ENCODE assay signal across 15 cellular contexts in genomic region chr1:201190624-201191051, GRCh38. TPM values are rescaled to one million over a fixed set of nuclear protein-coding genes. Genes with fewer than 3 reads are reported as not detected.
DNase-seq lines count a peak whose midpoint lies in the region; ATAC-seq and TF ChIP-seq lines count a peak whose summit lies in the region.
"Had no signal": no experiment of that assay in that cellular context is flagged by ENCODE, and none has a peak within 500 bp of the region (broad histone marks: within the 10 kb centered on the region; RNA-seq: fewer than 3 reads in every experiment).

Gene IGFN1 (plus strand): TSS chr1:201190824. CDS start chr1:201193294, 2,470 bp downstream.

- H3K9me2 ChIP-seq in HCT116 (ENCODE audit: insufficient read depth), result no peaks in the 10 kb centered on the region

- intact Hi-C loops in HCT116 (cut with micrococcal nuclease) (no loop called here), prostate gland (cut with DNase I) (no loop called here), sigmoid colon (cut with DNase I) (no loop called here)

- H3K79me2 ChIP-seq in HCT116 (ENCODE audit: insufficient read depth, low read length) (no peaks in the 10 kb centered on the region), mesendoderm (ENCODE audit: control insufficient read depth, insufficient read depth, low read length) (no peaks in the 10 kb centered on the region)

- no peaks in the 10 kb centered on the region for H3K79me1 ChIP-seq in mesendoderm (ENCODE audit: low read length)

- H2AK5ac ChIP-seq in mesendoderm (ENCODE audit: low read length), result no peak within 1 kb of the TSS

- POLR2A ChIA-PET in HCT116 (lab: Charles Lee), result interaction anchor here (0.6 kb wide), 1 partner anchor 36 kb away, joined by 3 read pairs; the partner anchor contains the start of gene TMEM9

- H3K4ac ChIP-seq in mesendoderm (ENCODE audit: low read depth, low read length), result no peak within 1 kb of the TSS

- no peak for TF ChIP-seq CTCF in HCT116 (IDR thresholded peaks at IDR 0.05 in 2 of 3, conservative IDR thresholded peaks at IDR 0.05 in 1 of 3; ENCODE audit: borderline replicate concordance in 1 of 3, insufficient read depth in 1 of 3, low read depth in 2 of 3, low read length in 2 of 3)
- TF ChIP-seq CTCF in prostate gland (IDR thresholded peaks at IDR 0.05), result no peak
- TF ChIP-seq CTCF in sigmoid colon (IDR thresholded peaks at IDR 0.05), result no peak

- TF ChIP-seq POLR2A in HCT116 (IDR thresholded peaks at IDR 0.05; ENCODE audit: borderline replicate concordance, extremely low read depth, insufficient read depth, insufficient read length) (no peak), prostate gland (IDR thresholded peaks at IDR 0.05) (no peak), sigmoid colon (IDR thresholded peaks at IDR 0.05) (no peak)

- BruUV-seq in HCT116 (replicated peaks; lab: Mats Ljungman, UMichigan), result no TSS peak

- no peaks in the 10 kb centered on the region for H3K9me3 ChIP-seq in HCT116 (ENCODE audit: control insufficient read depth in 1 of 2, insufficient read depth in 1 of 2, low read depth in 1 of 2, low read length in 2 of 2)
- H3K9me3 ChIP-seq in prostate gland, result no peaks in the 10 kb centered on the region
- no peaks in the 10 kb centered on the region for H3K9me3 ChIP-seq in sigmoid colon
- H3K9me3 ChIP-seq: stomach had no signal

- H3K4me2 ChIP-seq in HCT116 (ENCODE audit: low read length) (peak within 1 kb of the TSS; percentile 40; the same call in 1 of the 2 replicates), mesendoderm (ENCODE audit: low read length) (no peak within 1 kb of the TSS)

- ATAC-seq in HCT116 (peak; percentile 44; the same call in 1 of the 2 replicates), GM18519 (IDR thresholded peaks at IDR 0.05; ENCODE audit: low FRiP score, unreplicated experiment) (no peak)
- ATAC-seq: natural killer cell treated with Interleukin-12 subunit alpha and Interleukin-12 subunit beta and Interleukin-15 and Interleukin-18, amount 100 ng/mL, for 72 hours had no signal

- H3K36me3 ChIP-seq in HCT116 (ENCODE audit: control insufficient read depth in 1 of 2, insufficient read depth in 2 of 2, low read length in 2 of 2), result no peaks in the 10 kb centered on the region
- H3K36me3 ChIP-seq in mesendoderm (ENCODE audit: control insufficient read depth, insufficient read depth, low read length), result no peaks in the 10 kb centered on the region
- no peaks in the 10 kb centered on the region for H3K36me3 ChIP-seq in prostate gland
- H3K36me3 ChIP-seq in sigmoid colon, result no peaks in the 10 kb centered on the region
- H3K36me3 ChIP-seq: stomach had no signal

- H4K5ac ChIP-seq in mesendoderm (ENCODE audit: low read length), result no peak within 1 kb of the TSS

- no peak within 1 kb of the TSS for H3K9ac ChIP-seq in HCT116 (ENCODE audit: low read length)
- no peak within 1 kb of the TSS for H3K9ac ChIP-seq in mesendoderm (ENCODE audit: low read length)

- H3K56ac ChIP-seq in mesendoderm (ENCODE audit: low read length), result no peak within 1 kb of the TSS

- H4K20me1 ChIP-seq in HCT116 (ENCODE audit: insufficient read depth), result no peaks in the 10 kb centered on the region

- no peak within 1 kb of the TSS for H2AFZ ChIP-seq in HCT116 (ENCODE audit: low read depth, low read length, poor library complexity, severe bottlenecking)

- H2BK5ac ChIP-seq in mesendoderm (ENCODE audit: low read length), result no peak within 1 kb of the TSS

- peaks cover 0 to 15% of the 10 kb centered on the region in 2 experiments; a peak in 2 of 4 replicates for H3K4me1 ChIP-seq in HCT116 (ENCODE audit: control insufficient read depth in 1 of 2, insufficient read depth in 2 of 2, low read length in 2 of 2)
- H3K4me1 ChIP-seq in mesendoderm (ENCODE audit: control insufficient read depth, low read depth, low read length), result no peaks in the 10 kb centered on the region
- no peaks in the 10 kb centered on the region for H3K4me1 ChIP-seq in prostate gland (replicated peaks)
- H3K4me1 ChIP-seq in sigmoid colon, result no peaks in the 10 kb centered on the region
- H3K4me1 ChIP-seq: stomach had no signal

- no peak for TF ChIP-seq RAD21 in HCT116 (IDR thresholded peaks at IDR 0.05; ENCODE audit: low read depth)

- CTCF ChIA-PET in HCT116 (lab: Charles Lee), result no interaction called here

- H3K23ac ChIP-seq in mesendoderm (ENCODE audit: low read length), result no peak within 1 kb of the TSS

- H4K8ac ChIP-seq in mesendoderm (ENCODE audit: low read depth, low read length), result no peak within 1 kb of the TSS

- no peak within 1 kb of the TSS for H2BK120ac ChIP-seq in mesendoderm (ENCODE audit: low read depth, low read length)

- in situ Hi-C loops in ACHN (cut with HindIII; ENCODE audit: low pct_ligation_motif_present, low pct_unique_long_range_greater_than_20kb, low sequenced_read_pairs), result no loop called here

- H3K27me3 ChIP-seq in HCT116 (ENCODE audit: insufficient read depth, low read length) (peaks cover 6% of the 10 kb centered on the region; the same call in 1 of the 2 replicates), mesendoderm (ENCODE audit: insufficient read depth, low read length, poor library complexity) (no peaks in the 10 kb centered on the region), prostate gland (replicated peaks; ENCODE audit: insufficient read depth) (no peaks in the 10 kb centered on the region), sigmoid colon (peaks cover 0 to 4% (median 0%) of the 10 kb centered on the region in 3 donors)

- TF ChIP-seq EP300 in sigmoid colon (IDR thresholded peaks at IDR 0.05), result no peak

- RAD21 ChIA-PET in HCT116 (lab: Charles Lee; ENCODE audit: low non-redundant PET in 1 of 2, low total read pairs in 2 of 2, uncharacterized antibody in 2 of 2, unreplicated experiment in 2 of 2), result no interaction called here

- H3K18ac ChIP-seq in mesendoderm (ENCODE audit: low read length), result no peak within 1 kb of the TSS

- DNase-seq in ACHN (peak; percentile 92), HCT116 (ENCODE audit: low read depth, low spot score) (no peak), SK-N-DZ (ENCODE audit: low spot score) (peak; percentile 50), mesendoderm (peak; percentile 58), prostate gland (ENCODE audit: low spot score) (no peak), sigmoid colon (no peak), hippocampal formation (lab: John Stamatoyannopoulos, UW) (no peak)
- DNase-seq: activated CD4-positive, alpha-beta T cell treated with anti-CD3 and anti-CD28 coated beads for 1 hour; activated gamma-delta T cell; CD4-positive, CD25-positive, alpha-beta regulatory T cell; stimulated activated CD4-positive, alpha-beta T cell treated with anti-CD3 and anti-CD28 coated beads, Interleukin-2, amount 100 ng/mL, for 24 hours; stomach had no signal

- WGBS in mesendoderm (ENCODE audit: extremely low coverage, insufficient coverage, low lambda C conversion rate), result no CpG with 5 or more reads among the region's 9 CpGs
- WGBS in prostate gland, result 53% methylated on average over 9 of the region's 9 CpGs
- 30 to 58% methylated on average over 9 of the region's 9 CpGs for WGBS in sigmoid colon, 2 donors

- H3K4me3 ChIP-seq in HCT116 (replicated peaks in 1 of 2; ENCODE audit: low read depth in 1 of 2, low read length in 2 of 2) (no peak within 1 kb of the TSS), mesendoderm (ENCODE audit: low read length) (no peak within 1 kb of the TSS), prostate gland (no peak within 1 kb of the TSS), sigmoid colon (no peak within 1 kb of the TSS)
- H3K4me3 ChIP-seq: stomach had no signal

- no peak within 1 kb of the TSS for H3K27ac ChIP-seq in HCT116 (ENCODE audit: low read depth, low read length)
- H3K27ac ChIP-seq in mesendoderm (ENCODE audit: low read depth, low read length), result no peak within 1 kb of the TSS
- no peak within 1 kb of the TSS for H3K27ac ChIP-seq in prostate gland
- no peak within 1 kb of the TSS for H3K27ac ChIP-seq in sigmoid colon
- H3K27ac ChIP-seq: RWPE1, stomach had no signal

- H2BK15ac ChIP-seq in mesendoderm (replicated peaks; ENCODE audit: low read depth), result no peak within 1 kb of the TSS

TF ChIP-seq in HCT116, 20 proteins besides CTCF, POLR2A, EP300 and RAD21 (continues in another document):
- TF ChIP-seq ZNF274 (IDR thresholded peaks at IDR 0.05; ENCODE audit: low read depth, low read length), result no peak
- TF ChIP-seq EZH2 (IDR thresholded peaks at IDR 0.05), result no peak
- no peak for TF ChIP-seq SIN3A (IDR thresholded peaks at IDR 0.05; ENCODE audit: low read depth)
- TF ChIP-seq EGR1 (IDR thresholded peaks at IDR 0.05; ENCODE audit: low read depth), result no peak
- no peak for TF ChIP-seq ZBTB33 (IDR thresholded peaks at IDR 0.05; ENCODE audit: extremely low read depth, insufficient replicate concordance, low read length)
- TF ChIP-seq ELF1 (IDR thresholded peaks at IDR 0.05; ENCODE audit: borderline replicate concordance, low read depth), result no peak
- no peak for TF ChIP-seq POLR2AphosphoS5 (IDR thresholded peaks at IDR 0.05; ENCODE audit: low read depth, low read length)
- no peak for TF ChIP-seq FOSL1 (IDR thresholded peaks at IDR 0.05; ENCODE audit: low read depth)
- TF ChIP-seq EZH2phosphoT487 (IDR thresholded peaks at IDR 0.05; ENCODE audit: borderline replicate concordance), result no peak
- TF ChIP-seq, protein P1, sequence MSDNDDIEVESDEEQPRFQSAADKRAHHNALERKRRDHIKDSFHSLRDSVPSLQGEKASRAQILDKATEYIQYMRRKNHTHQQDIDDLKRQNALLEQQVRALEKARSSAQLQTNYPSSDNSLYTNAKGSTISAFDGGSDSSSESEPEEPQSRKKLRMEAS (IDR thresholded peaks at IDR 0.05), result no peak
- TF ChIP-seq SRF (IDR thresholded peaks at IDR 0.05; ENCODE audit: low read depth), result no peak

RNA-seq across cellular contexts. Expression of gene IGFN1, which starts in this region (rescaled TPM):
- not detected for total RNA-seq in HCT116 (2021; ENCODE audit: unreplicated experiment)
- 0.12 and 0.14 TPM in 2 replicates for polyA plus RNA-seq in HCT116 (2012)
- polyA plus RNA-seq in SK-N-DZ (2014; cell fraction: cytosol; rRNA removed), result not detected in 2 replicates
- not detected in 2 replicates for polyA plus RNA-seq in SK-N-DZ (2014; cell fraction: nucleus; rRNA removed)
- polyA plus RNA-seq in mesendoderm (2013, experiment 1 of 2), result 0.01 TPM
- 0.04 TPM for polyA plus RNA-seq in mesendoderm (2013, experiment 2 of 2)
- 1 to 10 TPM; 2.0 to 6.7 TPM for total RNA-seq in prostate gland
- under 1 TPM in 2 of 4 donors, not detected in 2; 0.14 to 0.55 TPM for total RNA-seq in sigmoid colon
- polyA plus RNA-seq in sigmoid colon, result under 1 TPM in 2 of 3 donors, not detected in 1; under 0.01 to 0.15 TPM
- total RNA-seq: CD4-positive, CD25-positive, alpha-beta regulatory T cell; natural killer cell treated with Interleukin-12 subunit alpha and Interleukin-12 subunit beta and Interleukin-15 and Interleukin-18, amount 100 ng/mL, for 72 hours had no signal
- polyA plus RNA-seq: CD4-positive, CD25-positive, alpha-beta regulatory T cell had no signal

Comparison
In these comparisons a context has a peak if more than half of its experiments do, and no peak if none do; other contexts are left out.
1. Peak in ATAC-seq and H3K4me2 ChIP-seq in HCT116; RNA of the gene not detected or under 1 TPM.
2. DNase-seq: peak in ACHN (single experiment), SK-N-DZ (single experiment) and mesendoderm (single experiment); none in HCT116 (single experiment), prostate gland (single experiment), sigmoid colon (single experiment) and hippocampal formation (0 of 2).